8 cellular contexts compared by ENCODE assay signal in genomic region chr20:2109425-2110210, GRCh38. TPM values are rescaled to one million over a fixed set of nuclear protein-coding genes. Genes with fewer than 3 reads are reported as not detected.
DNase-seq lines count a peak whose midpoint lies in the region; ATAC-seq, FAIRE-seq and TF ChIP-seq lines count a peak whose summit lies in the region.

No MANE protein-coding gene starts in this region.

- peak; percentile 15 for FAIRE-seq in K562 (lab: Jason Lieb, UNC)
- FAIRE-seq in urothelium cell line (lab: Jason Lieb, UNC), result no peak

- ATAC-seq in K562 (peak; percentile 55; the same call in 2 of the 3 replicates), HG02623 (IDR thresholded peaks at IDR 0.05; ENCODE audit: unreplicated experiment) (no peak)

- no peak overlapping the region for H3K4me2 ChIP-seq in K562 (ENCODE audit: insufficient read depth, low read length)

- H3K27me3 ChIP-seq in HUES48 (ENCODE audit: control insufficient read depth, insufficient read depth, low read length), result no peaks in the 10 kb centered on the region
- no peaks in the 10 kb centered on the region for H3K27me3 ChIP-seq in K562 (ENCODE audit: control insufficient read depth in 2 of 2, insufficient read depth in 2 of 2, low read length in 2 of 2)
- H3K27me3 ChIP-seq in stomach, result no peaks in the 10 kb centered on the region

- H3K4me1 ChIP-seq in HUES48 (ENCODE audit: control insufficient read depth, insufficient read depth, low read length) (peaks cover 6% of the 10 kb centered on the region; the same call in 1 of the 2 replicates), K562 (replicated peaks in 1 of 2; ENCODE audit: control insufficient read depth in 2 of 2, insufficient read depth in 2 of 2, low read length in 2 of 2) (peaks cover 0 to 11% of the 10 kb centered on the region in 2 experiments; a peak in 3 of 5 replicates), stomach (peaks cover 26 to 98% (median 79%) of the 10 kb centered on the region in 4 donors)

- DNase-seq in K562 (ENCODE audit: extremely low read depth in 1 of 4, low spot score in 3 of 4) (peak in 1 of 4 experiments; percentile 55), kidney tubule cell (ENCODE audit: low spot score) (peak; percentile 57), stomach (peak; percentile 56), NCI-H1436 treated with DMSO at 0.1 percent for 48 hours (lab: John Stamatoyannopoulos, UW) (no peak), urothelium cell line (ENCODE audit: low spot score) (no peak), NCI-H82 treated with DMSO at 0.1 percent for 48 hours (lab: John Stamatoyannopoulos, UW; ENCODE audit: unreplicated experiment) (no peak)

- intact Hi-C loops in K562 (cut with micrococcal nuclease), result no loop called here
- intact Hi-C loops in stomach (cut with DNase I; ENCODE audit: low total_unique reads), result no loop called here

- in situ Hi-C loops in K562 (cut with MboI), result no loop called here

- POLR2A ChIA-PET in K562 (lab: Yijun Ruan, JAX), result interaction anchor here (0.6 kb wide), 2 partner anchors 14 to 34 kb away, joined by 3 to 5 read pairs; no protein-coding TSS in a partner anchor

- TF ChIP-seq CTCF in K562 (IDR thresholded peaks at IDR 0.05 in 2 of 3, conservative IDR thresholded peaks at IDR 0.05 in 1 of 3; ENCODE audit: insufficient read depth in 2 of 3, low read depth in 1 of 3, low read length in 3 of 3) (no peak), stomach (IDR thresholded peaks at IDR 0.05) (no peak)

- H3K9ac ChIP-seq in HUES48 (ENCODE audit: low read depth, low read length) (no peak overlapping the region), K562 (ENCODE audit: insufficient read depth in 1 of 2, low read depth in 2 of 2, low read length in 2 of 2) (no peak overlapping the region)

- H3K27ac ChIP-seq in HUES48 (ENCODE audit: low read depth, low read length), result peak overlapping the region; percentile 29
- H3K27ac ChIP-seq in K562 (ENCODE audit: extremely low read depth, low read depth, low read length), result no peak overlapping the region
- peak overlapping the region in 3 of 5 donors; percentile 34 to 59 (median 55) for H3K27ac ChIP-seq in stomach

- H3K4me3 ChIP-seq in HUES48 (ENCODE audit: low read depth, low read length) (no peak overlapping the region), K562 (no peak overlapping the region), stomach (no peak overlapping the region)

- H4K20me1 ChIP-seq in K562 (replicated peaks; ENCODE audit: control insufficient read depth, insufficient read depth, low read length), result peaks cover 11% of the 10 kb centered on the region; the same call in 1 of the 2 replicates

- peaks cover 83% of the 10 kb centered on the region for H3K79me2 ChIP-seq in K562 (ENCODE audit: control insufficient read depth, insufficient read depth, low read length)

- WGBS in K562 (ENCODE audit: insufficient coverage, low coverage, missing lambda C conversion rate), result 62% methylated on average over 6 of the region's 6 CpGs
- 42 to 53% (median 49%) methylated on average over 6 of the region's 6 CpGs for WGBS in stomach, 5 donors

- H3K36me3 ChIP-seq in HUES48 (ENCODE audit: control insufficient read depth, insufficient read depth, low read length) (peaks cover 51% of the 10 kb centered on the region), K562 (ENCODE audit: control insufficient read depth, insufficient read depth, low read length) (peaks cover 50% of the 10 kb centered on the region; the same call in 2 of the 3 replicates), stomach (peaks cover 0 to 16% (median 10%) of the 10 kb centered on the region in 4 donors)

- TF ChIP-seq EP300 in K562 (IDR thresholded peaks at IDR 0.05; ENCODE audit: low read length), result no peak
- TF ChIP-seq EP300 in stomach (IDR thresholded peaks at IDR 0.05), result no peak

- no peak overlapping the region for H2AFZ ChIP-seq in K562 (ENCODE audit: low read depth, low read length)

- no TSS peak for BruUV-seq in K562 (replicated peaks; lab: Mats Ljungman, UMichigan)

- no peak for TF ChIP-seq RAD21 in K562 (CRISPR knock-in tag; conservative IDR thresholded peaks at IDR 0.05 in 1 of 2, IDR thresholded peaks at IDR 0.05 in 1 of 2)

- CTCF ChIA-PET in K562 (lab: Yijun Ruan, JAX; ENCODE audit: low intra/inter-chr PET ratio), result no interaction called here

- no peak for TF ChIP-seq POLR2A in K562 (conservative IDR thresholded peaks at IDR 0.05)
- TF ChIP-seq POLR2A in stomach (IDR thresholded peaks at IDR 0.05), result no peak

- no peaks in the 10 kb centered on the region for H3K9me3 ChIP-seq in HUES48 (ENCODE audit: control insufficient read depth, insufficient read depth, low read length)
- H3K9me3 ChIP-seq in K562 (replicated peaks; ENCODE audit: control insufficient read depth, insufficient read depth, low read depth, low read length), result no peaks in the 10 kb centered on the region
- H3K9me3 ChIP-seq in stomach, result no peaks in the 10 kb centered on the region

- H3K9me1 ChIP-seq in K562 (ENCODE audit: control insufficient read depth, insufficient read depth, low read length), result no peaks in the 10 kb centered on the region

TF ChIP-seq in K562, 482 proteins besides CTCF, POLR2A, EP300 and RAD21 (continues in another document):
- TF ChIP-seq POLR2AphosphoS2 (IDR thresholded peaks at IDR 0.05; ENCODE audit: low read length), result no peak
- no peak for TF ChIP-seq ZBTB34 (CRISPR knock-in tag; IDR thresholded peaks at IDR 0.05)
- TF ChIP-seq NFIX (CRISPR knock-in tag; IDR thresholded peaks at IDR 0.05; ENCODE audit: low read depth), result no peak
- peak; percentile 29; the same call in 1 of the 2 replicates for TF ChIP-seq ESRRA (IDR thresholded peaks at IDR 0.05; ENCODE audit: borderline replicate concordance, low read depth)
- TF ChIP-seq RHOXF2B (CRISPR knock-in tag; conservative IDR thresholded peaks at IDR 0.05), result no peak
- no peak for TF ChIP-seq DACH1 (IDR thresholded peaks at IDR 0.05; ENCODE audit: partially characterized antibody)
- TF ChIP-seq CREM (IDR thresholded peaks at IDR 0.05; ENCODE audit: low read depth), result no peak
- no peak for TF ChIP-seq BDP1 (IDR thresholded peaks at IDR 0.05; ENCODE audit: insufficient read depth, insufficient read length)
- TF ChIP-seq ZNF511 (CRISPR knock-in tag; IDR thresholded peaks at IDR 0.05), result no peak
- peak; percentile 68 for TF ChIP-seq NFIC (IDR thresholded peaks at IDR 0.05)
- peak; percentile 4 for TF ChIP-seq MEIS2 (IDR thresholded peaks at IDR 0.05; ENCODE audit: partially characterized antibody)
- TF ChIP-seq PKNOX1 (IDR thresholded peaks at IDR 0.05), result 0 out of 2 replicates have a peak, but pooled peaks have one; percentile 17

RNA-seq across cellular contexts. Expression of gene STK35, which starts 8.0 kb away (rescaled TPM):
- 12.3 and 22.4 TPM in 2 replicates for total RNA-seq in K562 (2011; cell fraction: chromatin; rRNA removed; ENCODE audit: low replicate concordance)
- 13.3 and 14.3 TPM in 2 replicates for total RNA-seq in K562 (2011; cell fraction: nucleolus; rRNA removed)
- total RNA-seq in K562 (2011; cell fraction: nucleoplasm; rRNA removed), result 10.6 and 12.2 TPM in 2 replicates
- total RNA-seq in K562 (2014; rRNA removed) (5.4 and 5.8 TPM in 2 replicates), K562 (2014; rRNA removed; fragmentation: Illumina TruSeq; extraction: Trizol) (5.5 and 6.3 TPM in 2 replicates), K562 (2015; rRNA removed; fragmentation: Illumina TruSeq; extraction: Trizol) (6.8 and 7.6 TPM in 2 replicates), K562 (2021) (10.5 and 11.0 TPM in 2 replicates), stomach (10 to 100 TPM in 3 of 5 donors, 1 to 10 TPM in 2; 8.8 to 26.1 (median 20.2) TPM)
- polyA plus RNA-seq in K562 (2011; rRNA removed) (5.2 and 10.7 TPM in 2 replicates), K562 (2014; fragmentation: Illumina TruSeq; extraction: Trizol) (7.0 and 7.4 TPM in 2 replicates), K562 (2014; fragmentation: Nextera tagmentation; extraction: Ambion mirVana) (1 to 10 TPM; 1.0 to 2.2 TPM), K562 (2014; rRNA removed) (6.8 and 7.4 TPM in 2 replicates), stomach (1 to 10 TPM; 4.2 to 6.4 (median 5.5) TPM)
- polyA plus RNA-seq in K562 (2011; cell fraction: cytosol; rRNA removed), result 8.4 and 12.9 TPM in 2 replicates
- polyA plus RNA-seq in K562 (2011; cell fraction: nucleus; rRNA removed), result 12.4 and 15.5 TPM in 2 replicates
- polyA plus RNA-seq in K562 (2012), result 4.0 and 4.2 TPM in 2 replicates
- 7.7 and 10.3 TPM in 2 replicates for polyA minus RNA-seq in K562 (2011; rRNA and poly(A)+ RNA removed)
- 7.2 and 9.1 TPM in 2 replicates for polyA minus RNA-seq in K562 (2011; cell fraction: cytosol; rRNA and poly(A)+ RNA removed)
- 5.9 and 11.3 TPM in 2 replicates for polyA minus RNA-seq in K562 (2011; cell fraction: nucleus; rRNA and poly(A)+ RNA removed)

Comparison
In these comparisons a context has a peak if more than half of its experiments do, and no peak if none do; other contexts are left out.
1. DNase-seq: peak in kidney tubule cell (single experiment) and stomach (single experiment); none in NCI-H1436 treated with DMSO at 0.1 percent for 48 hours (single experiment), urothelium cell line (single experiment) and NCI-H82 treated with DMSO at 0.1 percent for 48 hours (single experiment).